In genomic region chr10:14659626-14660196, GRCh38 we compare ENCODE assay signal across 1 cellular context.
TF ChIP-seq lines count a peak whose summit lies in the region.

No MANE protein-coding gene starts in this region.

TF ChIP-seq in GM12878, 131 proteins besides CTCF, POLR2A, EP300 and RAD21 (continued from another document and continues in another):
- no peak; the same call in 1 of the 2 replicates for TF ChIP-seq PKNOX1 (IDR thresholded peaks at IDR 0.05)
- TF ChIP-seq HCFC1 (IDR thresholded peaks at IDR 0.05; ENCODE audit: low read length), result no peak
- TF ChIP-seq GABPA (IDR thresholded peaks at IDR 0.05; ENCODE audit: low read depth), result peak; percentile 59; the same call in 1 of the 2 replicates
- TF ChIP-seq, protein P1, sequence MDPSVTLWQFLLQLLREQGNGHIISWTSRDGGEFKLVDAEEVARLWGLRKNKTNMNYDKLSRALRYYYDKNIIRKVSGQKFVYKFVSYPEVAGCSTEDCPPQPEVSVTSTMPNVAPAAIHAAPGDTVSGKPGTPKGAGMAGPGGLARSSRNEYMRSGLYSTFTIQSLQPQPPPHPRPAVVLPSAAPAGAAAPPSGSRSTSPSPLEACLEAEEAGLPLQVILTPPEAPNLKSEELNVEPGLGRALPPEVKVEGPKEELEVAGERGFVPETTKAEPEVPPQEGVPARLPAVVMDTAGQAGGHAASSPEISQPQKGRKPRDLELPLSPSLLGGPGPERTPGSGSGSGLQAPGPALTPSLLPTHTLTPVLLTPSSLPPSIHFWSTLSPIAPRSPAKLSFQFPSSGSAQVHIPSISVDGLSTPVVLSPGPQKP (IDR thresholded peaks at IDR 0.05; ENCODE audit: low read depth, low read length), result no peak
- TF ChIP-seq, protein P2, sequence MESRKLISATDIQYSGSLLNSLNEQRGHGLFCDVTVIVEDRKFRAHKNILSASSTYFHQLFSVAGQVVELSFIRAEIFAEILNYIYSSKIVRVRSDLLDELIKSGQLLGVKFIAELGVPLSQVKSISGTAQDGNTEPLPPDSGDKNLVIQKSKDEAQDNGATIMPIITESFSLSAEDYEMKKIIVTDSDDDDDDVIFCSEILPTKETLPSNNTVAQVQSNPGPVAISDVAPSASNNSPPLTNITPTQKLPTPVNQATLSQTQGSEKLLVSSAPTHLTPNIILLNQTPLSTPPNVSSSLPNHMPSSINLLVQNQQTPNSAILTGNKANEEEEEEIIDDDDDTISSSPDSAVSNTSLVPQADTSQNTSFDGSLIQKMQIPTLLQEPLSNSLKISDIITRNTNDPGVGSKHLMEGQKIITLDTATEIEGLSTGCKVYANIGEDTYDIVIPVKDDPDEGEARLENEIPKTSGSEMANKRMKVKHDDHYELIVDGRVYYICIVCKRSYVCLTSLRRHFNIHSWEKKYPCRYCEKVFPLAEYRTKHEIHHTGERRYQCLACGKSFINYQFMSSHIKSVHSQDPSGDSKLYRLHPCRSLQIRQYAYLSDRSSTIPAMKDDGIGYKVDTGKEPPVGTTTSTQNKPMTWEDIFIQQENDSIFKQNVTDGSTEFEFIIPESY (IDR thresholded peaks at IDR 0.05), result no peak; the same call in 1 of the 2 replicates
- peak in 1 of 2 experiments; percentile 97; a peak in 2 of 4 replicates for TF ChIP-seq ETV6 (conservative IDR thresholded peaks at IDR 0.05 in 1 of 2, IDR thresholded peaks at IDR 0.05 in 1 of 2; ENCODE audit: borderline replicate concordance in 1 of 2, low read depth in 1 of 2)
- no peak for TF ChIP-seq TARDBP (IDR thresholded peaks at IDR 0.05; ENCODE audit: borderline replicate concordance)
- no peak for TF ChIP-seq ZNF274 (IDR thresholded peaks at IDR 0.05; ENCODE audit: insufficient read depth, insufficient read length)
- no peak for TF ChIP-seq MYC (IDR thresholded peaks at IDR 0.05; ENCODE audit: insufficient read depth, insufficient read length, insufficient replicate concordance, low read length, severe bottlenecking)
- no peak for TF ChIP-seq NFYA (IDR thresholded peaks at IDR 0.05; ENCODE audit: borderline replicate concordance, low read depth, low read length)
- no peak for TF ChIP-seq E4F1 (IDR thresholded peaks at IDR 0.05; ENCODE audit: borderline replicate concordance, partially characterized antibody)
- TF ChIP-seq NFIC (IDR thresholded peaks at IDR 0.05; ENCODE audit: low read depth, low read length), result peak; percentile 99
- TF ChIP-seq NKRF (conservative IDR thresholded peaks at IDR 0.05), result 0 out of 2 replicates have a peak, but pooled peaks have one; percentile 28
- no peak for TF ChIP-seq EZH2 (IDR thresholded peaks at IDR 0.05; ENCODE audit: borderline replicate concordance, control insufficient read depth, low read depth, low read length)
- TF ChIP-seq IRF5 (IDR thresholded peaks at IDR 0.05; ENCODE audit: borderline replicate concordance), result no peak
- TF ChIP-seq KDM1A (IDR thresholded peaks at IDR 0.05; ENCODE audit: borderline replicate concordance), result no peak
- TF ChIP-seq ZSCAN29 (IDR thresholded peaks at IDR 0.05), result 0 out of 2 replicates have a peak, but pooled peaks have one; percentile 45
- TF ChIP-seq, protein P3, sequence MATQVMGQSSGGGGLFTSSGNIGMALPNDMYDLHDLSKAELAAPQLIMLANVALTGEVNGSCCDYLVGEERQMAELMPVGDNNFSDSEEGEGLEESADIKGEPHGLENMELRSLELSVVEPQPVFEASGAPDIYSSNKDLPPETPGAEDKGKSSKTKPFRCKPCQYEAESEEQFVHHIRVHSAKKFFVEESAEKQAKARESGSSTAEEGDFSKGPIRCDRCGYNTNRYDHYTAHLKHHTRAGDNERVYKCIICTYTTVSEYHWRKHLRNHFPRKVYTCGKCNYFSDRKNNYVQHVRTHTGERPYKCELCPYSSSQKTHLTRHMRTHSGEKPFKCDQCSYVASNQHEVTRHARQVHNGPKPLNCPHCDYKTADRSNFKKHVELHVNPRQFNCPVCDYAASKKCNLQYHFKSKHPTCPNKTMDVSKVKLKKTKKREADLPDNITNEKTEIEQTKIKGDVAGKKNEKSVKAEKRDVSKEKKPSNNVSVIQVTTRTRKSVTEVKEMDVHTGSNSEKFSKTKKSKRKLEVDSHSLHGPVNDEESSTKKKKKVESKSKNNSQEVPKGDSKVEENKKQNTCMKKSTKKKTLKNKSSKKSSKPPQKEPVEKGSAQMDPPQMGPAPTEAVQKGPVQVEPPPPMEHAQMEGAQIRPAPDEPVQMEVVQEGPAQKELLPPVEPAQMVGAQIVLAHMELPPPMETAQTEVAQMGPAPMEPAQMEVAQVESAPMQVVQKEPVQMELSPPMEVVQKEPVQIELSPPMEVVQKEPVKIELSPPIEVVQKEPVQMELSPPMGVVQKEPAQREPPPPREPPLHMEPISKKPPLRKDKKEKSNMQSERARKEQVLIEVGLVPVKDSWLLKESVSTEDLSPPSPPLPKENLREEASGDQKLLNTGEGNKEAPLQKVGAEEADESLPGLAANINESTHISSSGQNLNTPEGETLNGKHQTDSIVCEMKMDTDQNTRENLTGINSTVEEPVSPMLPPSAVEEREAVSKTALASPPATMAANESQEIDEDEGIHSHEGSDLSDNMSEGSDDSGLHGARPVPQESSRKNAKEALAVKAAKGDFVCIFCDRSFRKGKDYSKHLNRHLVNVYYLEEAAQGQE (IDR thresholded peaks at IDR 0.05; ENCODE audit: low read depth, low read length), result no peak
- peak; percentile 99 for TF ChIP-seq MEF2A (IDR thresholded peaks at IDR 0.05; ENCODE audit: insufficient read depth, low read depth, low read length)
- TF ChIP-seq CHD4 (IDR thresholded peaks at IDR 0.05), result no peak
- TF ChIP-seq SP1 (IDR thresholded peaks at IDR 0.05; ENCODE audit: low read depth, low read length), result no peak
- TF ChIP-seq PAX8 (IDR thresholded peaks at IDR 0.05), result no peak
- TF ChIP-seq JUNB (IDR thresholded peaks at IDR 0.05), result peak; percentile 73
- no peak for TF ChIP-seq MAX (IDR thresholded peaks at IDR 0.05; ENCODE audit: low read depth, low read length)
- TF ChIP-seq, protein P4, sequence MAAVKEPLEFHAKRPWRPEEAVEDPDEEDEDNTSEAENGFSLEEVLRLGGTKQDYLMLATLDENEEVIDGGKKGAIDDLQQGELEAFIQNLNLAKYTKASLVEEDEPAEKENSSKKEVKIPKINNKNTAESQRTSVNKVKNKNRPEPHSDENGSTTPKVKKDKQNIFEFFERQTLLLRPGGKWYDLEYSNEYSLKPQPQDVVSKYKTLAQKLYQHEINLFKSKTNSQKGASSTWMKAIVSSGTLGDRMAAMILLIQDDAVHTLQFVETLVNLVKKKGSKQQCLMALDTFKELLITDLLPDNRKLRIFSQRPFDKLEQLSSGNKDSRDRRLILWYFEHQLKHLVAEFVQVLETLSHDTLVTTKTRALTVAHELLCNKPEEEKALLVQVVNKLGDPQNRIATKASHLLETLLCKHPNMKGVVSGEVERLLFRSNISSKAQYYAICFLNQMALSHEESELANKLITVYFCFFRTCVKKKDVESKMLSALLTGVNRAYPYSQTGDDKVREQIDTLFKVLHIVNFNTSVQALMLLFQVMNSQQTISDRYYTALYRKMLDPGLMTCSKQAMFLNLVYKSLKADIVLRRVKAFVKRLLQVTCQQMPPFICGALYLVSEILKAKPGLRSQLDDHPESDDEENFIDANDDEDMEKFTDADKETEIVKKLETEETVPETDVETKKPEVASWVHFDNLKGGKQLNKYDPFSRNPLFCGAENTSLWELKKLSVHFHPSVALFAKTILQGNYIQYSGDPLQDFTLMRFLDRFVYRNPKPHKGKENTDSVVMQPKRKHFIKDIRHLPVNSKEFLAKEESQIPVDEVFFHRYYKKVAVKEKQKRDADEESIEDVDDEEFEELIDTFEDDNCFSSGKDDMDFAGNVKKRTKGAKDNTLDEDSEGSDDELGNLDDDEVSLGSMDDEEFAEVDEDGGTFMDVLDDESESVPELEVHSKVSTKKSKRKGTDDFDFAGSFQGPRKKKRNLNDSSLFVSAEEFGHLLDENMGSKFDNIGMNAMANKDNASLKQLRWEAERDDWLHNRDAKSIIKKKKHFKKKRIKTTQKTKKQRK (IDR thresholded peaks at IDR 0.05; ENCODE audit: low read depth, low read length), result no peak
- 0 out of 2 replicates have a peak, but pooled peaks have one; percentile 24 for TF ChIP-seq HSF1 (IDR thresholded peaks at IDR 0.05; ENCODE audit: low read depth, low read length)
- TF ChIP-seq SMARCA5 (IDR thresholded peaks at IDR 0.05), result no peak
- no peak for TF ChIP-seq RBBP5 (conservative IDR thresholded peaks at IDR 0.05)
- TF ChIP-seq RFX5 (IDR thresholded peaks at IDR 0.05; ENCODE audit: low read depth, low read length), result no peak
- no peak for TF ChIP-seq STAT3 (IDR thresholded peaks at IDR 0.05; ENCODE audit: low read depth, low read length)
- peak; percentile 71 for TF ChIP-seq IRF4 (IDR thresholded peaks at IDR 0.05; ENCODE audit: low read depth, low read length)
- TF ChIP-seq FOXK2 (IDR thresholded peaks at IDR 0.05), result peak; percentile 79
- peak; percentile 97 for TF ChIP-seq IKZF1 (conservative IDR thresholded peaks at IDR 0.05)
- peak; percentile 97 for TF ChIP-seq ATF2 (IDR thresholded peaks at IDR 0.05; ENCODE audit: low read length)
